ENCODE assay signal across 11 cellular contexts in genomic region chr4:88858752-88859151, GRCh38.
A peak's percentile ranks its signal among the peaks of the same experiment; 100 is the strongest.
DNase-seq lines count a peak whose midpoint lies in the region; ATAC-seq and TF ChIP-seq lines count a peak whose summit lies in the region.
"Had no signal": no experiment of that assay in that cellular context is flagged by ENCODE, and none has a peak within 500 bp of the region (broad histone marks: within the 10 kb centered on the region; RNA-seq: fewer than 3 reads in every experiment).

No MANE protein-coding gene starts in this region.

- H3K4me3 ChIP-seq in gastroesophageal sphincter (no peak overlapping the region), dorsolateral prefrontal cortex (no peak overlapping the region)
- H3K4me3 ChIP-seq: pancreas had no signal

- no peak for TF ChIP-seq EP300 in gastroesophageal sphincter (IDR thresholded peaks at IDR 0.05)

- H3K27me3 ChIP-seq in gastroesophageal sphincter, result no peaks in the 10 kb centered on the region
- no peaks in the 10 kb centered on the region for H3K27me3 ChIP-seq in dorsolateral prefrontal cortex
- H3K27me3 ChIP-seq: pancreas had no signal

- no peaks in the 10 kb centered on the region for H3K36me3 Mint-ChIP-seq in activated T-helper 1 cell treated with anti-CD3 and anti-CD28 coated beads, Interleukin-12 subunit alpha, Interleukin-12 subunit beta, Interleukin-2, Interleukin-4 antibody, amounts not matched to agents 30 ng/mL and 10 ng/mL and 1 ng/mL, durations not matched to agents 14 hours and 24 hours and 36 hours (ENCODE audit: low read depth)

- H3K4me1 ChIP-seq in gastroesophageal sphincter, result peaks cover 6 to 28% (median 10%) of the 10 kb centered on the region in 3 donors
- H3K4me1 ChIP-seq: pancreas had no signal

- H3K27me3 Mint-ChIP-seq in activated T-helper 1 cell treated with anti-CD3 and anti-CD28 coated beads, Interleukin-12 subunit alpha, Interleukin-12 subunit beta, Interleukin-2, Interleukin-4 antibody, amounts not matched to agents 30 ng/mL and 10 ng/mL and 1 ng/mL, durations not matched to agents 14 hours and 24 hours and 36 hours (ENCODE audit: insufficient read depth), result no peaks in the 10 kb centered on the region

- WGBS in gastroesophageal sphincter (ENCODE audit: low coverage in 1 of 2), 2 donors, result 75 to 94% methylated on average over 2 of the region's 2 CpGs

- no peak for TF ChIP-seq CTCF in GM10266 (IDR thresholded peaks at IDR 0.05; ENCODE audit: control insufficient read depth, insufficient read depth, low read depth, missing control alignments)
- no peak for TF ChIP-seq CTCF in gastroesophageal sphincter (IDR thresholded peaks at IDR 0.05)
- no peak for TF ChIP-seq CTCF in dorsolateral prefrontal cortex (IDR thresholded peaks at IDR 0.05 in 54 of 56, conservative IDR thresholded peaks at IDR 0.05 in 2 of 56; ENCODE audit: low read depth in 1 of 56, partially characterized antibody in 56 of 56)

- no peaks in the 10 kb centered on the region for H3K9me3 ChIP-seq in gastroesophageal sphincter
- H3K9me3 ChIP-seq: pancreas had no signal

- DNase-seq in GM10266 (ENCODE audit: extremely low spot score) (peak; percentile 32), dorsolateral prefrontal cortex (no peak), SHP77 (lab: John Stamatoyannopoulos, UW) (no peak)
- DNase-seq in activated T-helper 1 cell treated with anti-CD3 and anti-CD28 coated beads, Interleukin-12 subunit alpha, Interleukin-12 subunit beta, Interleukin-2, Interleukin-4 antibody, amounts not matched to agents 30 ng/mL and 10 ng/mL and 1 ng/mL, durations not matched to agents 14 hours and 24 hours and 36 hours (ENCODE audit: low spot score), result no peak
- DNase-seq in stimulated activated CD4-positive, alpha-beta T cell treated with anti-CD3 and anti-CD28 coated beads, Interleukin-4, amount 100 ng/mL, for 1 hour, result no peak
- DNase-seq: pancreas had no signal

- H3K9me3 Mint-ChIP-seq in activated T-helper 1 cell treated with anti-CD3 and anti-CD28 coated beads, Interleukin-12 subunit alpha, Interleukin-12 subunit beta, Interleukin-2, Interleukin-4 antibody, amounts not matched to agents 30 ng/mL and 10 ng/mL and 1 ng/mL, durations not matched to agents 14 hours and 24 hours and 36 hours, result no peaks in the 10 kb centered on the region

- H3K27ac Mint-ChIP-seq in activated T-helper 1 cell treated with anti-CD3 and anti-CD28 coated beads, Interleukin-12 subunit alpha, Interleukin-12 subunit beta, Interleukin-2, Interleukin-4 antibody, amounts not matched to agents 30 ng/mL and 10 ng/mL and 1 ng/mL, durations not matched to agents 14 hours and 24 hours and 36 hours, result no peak overlapping the region

- TF ChIP-seq POLR2A in gastroesophageal sphincter (IDR thresholded peaks at IDR 0.05), result no peak

- H3K27ac ChIP-seq in gastroesophageal sphincter (no peak overlapping the region), dorsolateral prefrontal cortex (peak overlapping the region in 13 of 59 donors; percentile 6 to 57 (median 38))
- H3K27ac ChIP-seq: C4-2B, epithelial cell of prostate, pancreas had no signal

- intact Hi-C loops in activated T-helper 1 cell treated with anti-CD3 and anti-CD28 coated beads, Interleukin-12 subunit alpha, Interleukin-12 subunit beta, Interleukin-2, Interleukin-4 antibody, amounts not matched to agents 30 ng/mL and 10 ng/mL and 1 ng/mL, durations not matched to agents 14 hours and 24 hours and 36 hours (cut with micrococcal nuclease), result no loop called here
- intact Hi-C loops in dorsolateral prefrontal cortex (cut with DNase I), result no loop called here

- no peak overlapping the region for H3K4me3 Mint-ChIP-seq in activated T-helper 1 cell treated with anti-CD3 and anti-CD28 coated beads, Interleukin-12 subunit alpha, Interleukin-12 subunit beta, Interleukin-2, Interleukin-4 antibody, amounts not matched to agents 30 ng/mL and 10 ng/mL and 1 ng/mL, durations not matched to agents 14 hours and 24 hours and 36 hours

- ATAC-seq in GM21526 (IDR thresholded peaks at IDR 0.05; ENCODE audit: low FRiP score, unreplicated experiment) (peak; percentile 95), HG03469 (IDR thresholded peaks at IDR 0.05; ENCODE audit: unreplicated experiment) (peak; percentile 91), gastroesophageal sphincter (peak; percentile 57)

- no peaks in the 10 kb centered on the region for H3K4me1 Mint-ChIP-seq in activated T-helper 1 cell treated with anti-CD3 and anti-CD28 coated beads, Interleukin-12 subunit alpha, Interleukin-12 subunit beta, Interleukin-2, Interleukin-4 antibody, amounts not matched to agents 30 ng/mL and 10 ng/mL and 1 ng/mL, durations not matched to agents 14 hours and 24 hours and 36 hours (ENCODE audit: low read depth)

- H3K36me3 ChIP-seq in gastroesophageal sphincter, result no peaks in the 10 kb centered on the region
- H3K36me3 ChIP-seq: pancreas had no signal
